ENCODE assay signal across 17 cellular contexts in the genomic region with DNA sequence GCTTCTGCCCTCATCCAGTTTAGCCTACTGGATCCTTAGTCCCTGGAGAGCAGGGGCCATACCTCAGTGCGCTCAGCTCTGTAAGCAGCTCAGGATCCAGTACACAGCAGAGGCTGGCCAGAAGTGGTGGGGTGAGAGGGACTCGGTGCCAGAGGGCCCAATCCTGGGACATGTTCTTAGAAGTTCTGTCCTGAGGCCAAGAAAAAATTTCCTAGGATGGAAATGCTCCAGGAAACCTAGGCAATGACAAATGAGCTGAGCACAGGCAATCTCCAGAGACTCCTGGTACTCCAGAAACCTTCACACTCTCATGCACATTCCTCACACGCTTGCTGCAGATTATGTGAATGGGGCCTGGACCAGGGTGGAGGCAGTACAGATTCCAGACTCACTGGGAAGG.
A peak's percentile ranks its signal among the peaks of the same experiment; 100 is the strongest.
DNase-seq lines count a peak whose midpoint lies in the region; ATAC-seq, FAIRE-seq and TF ChIP-seq lines count a peak whose summit lies in the region.
"Had no signal": no experiment of that assay in that cellular context is flagged by ENCODE, and none has a peak within 500 bp of the region (broad histone marks: within the 10 kb centered on the region; RNA-seq: fewer than 3 reads in every experiment).

No MANE protein-coding gene starts in this region.

- FAIRE-seq in GM19239 (lab: Jason Lieb, UNC): no peak
- FAIRE-seq: frontal cortex, small intestine had no signal

- H3K4me3 ChIP-seq in endodermal cell (ENCODE audit: low read length): no peak overlapping the region
- no peak overlapping the region for H3K4me3 ChIP-seq in retinal pigment epithelial cell (ENCODE audit: low read length)
- no peak overlapping the region for H3K4me3 ChIP-seq in colonic mucosa

- H3K27ac Mint-ChIP-seq in endodermal cell: peak overlapping the region; percentile 20

- no peak overlapping the region for H3K4me3 Mint-ChIP-seq in endodermal cell

- H3K36me3 ChIP-seq in endodermal cell (ENCODE audit: control insufficient read depth, insufficient read depth, low read length) (no peaks in the 10 kb centered on the region), colonic mucosa (no peaks in the 10 kb centered on the region)
- H3K36me3 ChIP-seq: BE2C had no signal

- TF ChIP-seq CTCF in endodermal cell (conservative IDR thresholded peaks at IDR 0.05) (no peak), retinal pigment epithelial cell (conservative IDR thresholded peaks at IDR 0.05; ENCODE audit: low read depth, low read length) (no peak), colonic mucosa (IDR thresholded peaks at IDR 0.05) (no peak)

- H3K27me3 ChIP-seq in endodermal cell (ENCODE audit: control insufficient read depth, insufficient read depth, low read length, poor library complexity, severe bottlenecking) (no peaks in the 10 kb centered on the region), colonic mucosa (no peaks in the 10 kb centered on the region)
- H3K27me3 ChIP-seq: BE2C had no signal

- H3K27ac ChIP-seq in endodermal cell (ENCODE audit: low read depth, low read length) (no peak overlapping the region), colonic mucosa (no peak overlapping the region)

- no peaks in the 10 kb centered on the region for H3K27me3 Mint-ChIP-seq in endodermal cell (ENCODE audit: insufficient read depth)

- H3K9ac ChIP-seq in endodermal cell (ENCODE audit: extremely low read depth, low read length, poor library complexity, severe bottlenecking) (no peak overlapping the region), colonic mucosa (ENCODE audit: low read depth in 2 of 2, low read length in 2 of 2) (no peak overlapping the region)

- 90 to 96% methylated on average over 2 to 3 of the region's 3 CpGs for WGBS in endodermal cell (ENCODE audit: insufficient coverage in 1 of 2, insufficient read length in 1 of 2), 2 experiments

- H3K9me3 ChIP-seq in endodermal cell (ENCODE audit: control insufficient read depth, low read length) (no peaks in the 10 kb centered on the region), colonic mucosa (no peaks in the 10 kb centered on the region)
- H3K9me3 ChIP-seq: BE2C had no signal

- intact Hi-C loops in colonic mucosa (cut with DNase I): no loop called here

- no peaks in the 10 kb centered on the region for H3K9me3 Mint-ChIP-seq in endodermal cell

- H3K4me1 ChIP-seq in endodermal cell (ENCODE audit: control insufficient read depth, insufficient read depth, low read length): no peaks in the 10 kb centered on the region
- no peaks in the 10 kb centered on the region for H3K4me1 ChIP-seq in colonic mucosa
- H3K4me1 ChIP-seq: BE2C had no signal

- peak; percentile 14 for DNase-seq in M059J (ENCODE audit: low read depth)
- no peak for DNase-seq in endodermal cell
- DNase-seq in inferior parietal cortex (ENCODE audit: extremely low spot score): peak; percentile 46
- peak; percentile 60 for DNase-seq in retinal pigment epithelial cell (ENCODE audit: low read depth)
- no peak for DNase-seq in activated gamma-delta T cell treated with Interleukin-2 at 50 U/mL for 16 hours
- DNase-seq in colonic mucosa: no peak
- DNase-seq in GM19239 (ENCODE audit: insufficient read length, low spot score): no peak
- DNase-seq: activated gamma-delta T cell; BE2C; DMS 273 treated with DMSO at 0.1 percent for 48 hours; effector CD8-positive, alpha-beta T cell; NCI-H187; NCI-H524 treated with DMSO at 0.1 percent for 48 hours; small intestine; T-helper 9 cell had no signal

- H3K4me1 Mint-ChIP-seq in endodermal cell: peaks cover 12% of the 10 kb centered on the region

- H3K36me3 Mint-ChIP-seq in endodermal cell (ENCODE audit: low read depth): no peaks in the 10 kb centered on the region

- no peak for ATAC-seq in HG03354 (IDR thresholded peaks at IDR 0.05; ENCODE audit: poor library complexity, severe bottlenecking, unreplicated experiment)

Comparison
In these comparisons a context has a peak if more than half of its experiments do, and no peak if none do; other contexts are left out.
1. DNase-seq: peak in M059J (single experiment), inferior parietal cortex (single experiment) and retinal pigment epithelial cell (single experiment); none in endodermal cell (single experiment), activated gamma-delta T cell treated with Interleukin-2 at 50 U/mL for 16 hours (single experiment), colonic mucosa (single experiment) and GM19239 (single experiment).